Comparison of ENCODE assay signal across 9 cellular contexts in genomic region chr6:27250277-27250954, GRCh38.
A peak's percentile ranks its signal among the peaks of the same experiment; 100 is the strongest.
DNase-seq lines count a peak whose midpoint lies in the region; ATAC-seq lines count a peak whose summit lies in the region.
"Had no signal": no experiment of that assay in that cellular context is flagged by ENCODE, and none has a peak within 500 bp of the region (broad histone marks: within the 10 kb centered on the region; RNA-seq: fewer than 3 reads in every experiment).

No MANE protein-coding gene starts in this region.

- ATAC-seq in GM21360 (IDR thresholded peaks at IDR 0.05; ENCODE audit: unreplicated experiment), result no peak

- no peaks in the 10 kb centered on the region for H3K9me3 ChIP-seq in subcutaneous abdominal adipose tissue (ENCODE audit: control insufficient read depth in 5 of 5, low read length in 5 of 5)

- no peaks in the 10 kb centered on the region for H3K36me3 Mint-ChIP-seq in activated naive CD8-positive, alpha-beta T cell

- no peaks in the 10 kb centered on the region for H3K9me3 Mint-ChIP-seq in activated naive CD8-positive, alpha-beta T cell (ENCODE audit: low read depth)

- no peak overlapping the region for H3K27ac Mint-ChIP-seq in activated naive CD8-positive, alpha-beta T cell

- peaks cover 3% of the 10 kb centered on the region for H3K4me1 Mint-ChIP-seq in activated naive CD8-positive, alpha-beta T cell (ENCODE audit: low read depth)

- H3K4me1 ChIP-seq in subcutaneous abdominal adipose tissue (ENCODE audit: control insufficient read depth in 5 of 5, insufficient read depth in 5 of 5, low read length in 5 of 5), result peaks cover 0 to 19% (median 15%) of the 10 kb centered on the region in 5 donors

- DNase-seq in activated CD8-positive, alpha-beta memory T cell treated with anti-CD3 and anti-CD28 coated beads for 24 hours, result peak; percentile 61
- DNase-seq in activated CD8-positive, alpha-beta memory T cell treated with anti-CD3 and anti-CD28 coated beads, Interleukin-2, amount 50 U/mL, for 4 hours, result no peak
- DNase-seq in iPS-NIHi11 (ENCODE audit: low spot score) (peak; percentile 42), pons (ENCODE audit: low spot score) (no peak)
- no peak for DNase-seq in activated effector memory CD4-positive, alpha-beta T cell treated with anti-CD3 and anti-CD28 coated beads, Interleukin-2, amount 50 U/mL, for 16 hours
- DNase-seq: dermis blood vessel endothelial cell had no signal

- peak overlapping the region; percentile 86 for H3K4me3 Mint-ChIP-seq in activated naive CD8-positive, alpha-beta T cell

- no peaks in the 10 kb centered on the region for H3K36me3 ChIP-seq in subcutaneous abdominal adipose tissue (ENCODE audit: control insufficient read depth in 5 of 5, insufficient read depth in 5 of 5, low read length in 5 of 5)

- no peak overlapping the region for H3K9ac ChIP-seq in subcutaneous abdominal adipose tissue (ENCODE audit: low read length in 5 of 5)

- peak overlapping the region in 4 of 5 donors; percentile 55 to 74 (median 68) for H3K4me3 ChIP-seq in subcutaneous abdominal adipose tissue (ENCODE audit: low read depth in 1 of 5, low read length in 5 of 5)

- no peak overlapping the region for H3K27ac ChIP-seq in subcutaneous abdominal adipose tissue (ENCODE audit: low read depth, low read length)

- peaks cover 16 to 69% (median 47%) of the 10 kb centered on the region in 5 donors for H3K27me3 ChIP-seq in subcutaneous abdominal adipose tissue (ENCODE audit: control insufficient read depth in 5 of 5, insufficient read depth in 4 of 5, low read length in 5 of 5)

- H3K27me3 Mint-ChIP-seq in activated naive CD8-positive, alpha-beta T cell, result peaks cover 36% of the 10 kb centered on the region

Comparison
In these comparisons a context has a peak if more than half of its experiments do, and no peak if none do; other contexts are left out.
1. DNase-seq: peak in activated CD8-positive, alpha-beta memory T cell treated with anti-CD3 and anti-CD28 coated beads for 24 hours (single experiment) and iPS-NIHi11 (single experiment); none in activated CD8-positive, alpha-beta memory T cell treated with anti-CD3 and anti-CD28 coated beads, Interleukin-2, amount 50 U/mL, for 4 hours (single experiment), activated effector memory CD4-positive, alpha-beta T cell treated with anti-CD3 and anti-CD28 coated beads, Interleukin-2, amount 50 U/mL, for 16 hours (single experiment) and pons (single experiment).